Comparison of ENCODE assay signal across 15 cellular contexts in the genomic region with DNA sequence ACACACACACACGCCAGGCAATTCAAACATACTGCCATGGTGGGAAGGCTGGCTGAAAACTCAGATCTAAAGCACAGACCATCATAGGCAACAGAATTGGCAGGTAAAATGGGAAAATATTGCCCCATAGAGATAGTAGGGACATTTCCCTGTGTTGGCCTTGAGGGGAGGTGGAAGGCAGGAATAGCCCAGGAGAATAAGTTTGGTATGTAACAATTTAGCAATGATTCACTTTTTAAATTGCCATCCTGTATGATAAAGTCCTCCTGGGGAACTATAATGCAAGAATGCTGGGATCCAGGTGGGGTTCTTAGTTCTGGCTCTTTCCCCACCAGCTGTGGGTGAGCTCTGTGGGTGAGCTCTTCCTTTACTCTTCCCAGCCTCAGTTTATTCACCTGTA. TPM values are rescaled to one million over a fixed set of nuclear protein-coding genes. Genes with fewer than 3 reads are reported as not detected.
DNase-seq lines count a peak whose midpoint lies in the region; ATAC-seq and TF ChIP-seq lines count a peak whose summit lies in the region.
"Had no signal": no experiment of that assay in that cellular context is flagged by ENCODE, and none has a peak within 500 bp of the region (broad histone marks: within the 10 kb centered on the region; RNA-seq: fewer than 3 reads in every experiment).

No MANE protein-coding gene starts in this region.

- DNase-seq in GM13977 (ENCODE audit: low spot score) (no peak), M059J (ENCODE audit: low read depth) (peak; percentile 23), epithelial cell of esophagus (ENCODE audit: low read depth) (peak; percentile 16), mucosa of descending colon (no peak), substantia nigra (lab: John Stamatoyannopoulos, UW) (no peak)
- no peak for DNase-seq in effector memory CD4-positive, alpha-beta T cell
- DNase-seq: CD8-positive, alpha-beta T cell; COR-L47; DND-41; GDM1; H9 had no signal

- H3K27me3 ChIP-seq in effector memory CD4-positive, alpha-beta T cell (replicated peaks; ENCODE audit: control insufficient read depth, insufficient read depth, low read length, poor library complexity, severe bottlenecking), result no peaks in the 10 kb centered on the region

- intact Hi-C loops in mucosa of descending colon (cut with DNase I, micrococcal nuclease), result no loop called here

- ATAC-seq in mucosa of descending colon, result peak; percentile 64
- no peak for ATAC-seq in HG02588 (IDR thresholded peaks at IDR 0.05; ENCODE audit: unreplicated experiment)
- ATAC-seq: CD8-positive, alpha-beta T cell; GM23338 had no signal

- in situ Hi-C loops in GM13977 (cut with MboI; ENCODE audit: low pct_unique_long_range_greater_than_20kb, low sequenced_read_pairs, unreplicated experiment), result loop anchor here (25.0 kb wide), 1 partner anchor 443 kb away; no protein-coding TSS in a partner anchor

- peaks cover 3% of the 10 kb centered on the region for H3K4me1 ChIP-seq in mucosa of descending colon (ENCODE audit: low read depth)
- H3K4me1 ChIP-seq in effector memory CD4-positive, alpha-beta T cell (ENCODE audit: control insufficient read depth, insufficient read depth, low read length, poor library complexity, severe bottlenecking), result no peaks in the 10 kb centered on the region

- H3K36me3 ChIP-seq in mucosa of descending colon (ENCODE audit: low read depth), result no peaks in the 10 kb centered on the region
- H3K36me3 ChIP-seq in effector memory CD4-positive, alpha-beta T cell (ENCODE audit: control insufficient read depth, insufficient read depth, low read length), result no peaks in the 10 kb centered on the region

- H3K4me3 ChIP-seq in epithelial cell of esophagus (ENCODE audit: low read length) (no peak overlapping the region), mucosa of descending colon (no peak overlapping the region)
- no peak overlapping the region for H3K4me3 ChIP-seq in effector memory CD4-positive, alpha-beta T cell (ENCODE audit: insufficient read depth, low read depth, low read length, poor library complexity, severe bottlenecking)
- H3K4me3 ChIP-seq: GM23338 had no signal

- no peak overlapping the region for H3K27ac ChIP-seq in substantia nigra (ENCODE audit: low read depth, low read length, poor library complexity, severe bottlenecking)
- no peak overlapping the region for H3K27ac ChIP-seq in effector memory CD4-positive, alpha-beta T cell (ENCODE audit: insufficient read depth, low read length, poor library complexity, severe bottlenecking)

- TF ChIP-seq CTCF in GM13977 (IDR thresholded peaks at IDR 0.05; ENCODE audit: extremely low read depth, insufficient read depth, missing control alignments) (peak; percentile 3), epithelial cell of esophagus (IDR thresholded peaks at IDR 0.05; ENCODE audit: insufficient read depth, low read depth, low read length, missing control alignments) (no peak), mucosa of descending colon (IDR thresholded peaks at IDR 0.05) (no peak)

- no peaks in the 10 kb centered on the region for H3K9me3 ChIP-seq in mucosa of descending colon
- no peaks in the 10 kb centered on the region for H3K9me3 ChIP-seq in effector memory CD4-positive, alpha-beta T cell (ENCODE audit: control insufficient read depth, low read length)

RNA-seq across cellular contexts. Expression of gene ATXN3L, which starts 51.0 kb away (rescaled TPM):
- not detected in 2 replicates for total RNA-seq in M059J (2014; rRNA removed; shearing (Covaris generic))
- not detected for total RNA-seq in mucosa of descending colon
- total RNA-seq: A673; CD8-positive, alpha-beta T cell; GM23338; H9; HT-29 had no signal

Comparison
In these comparisons a context has a peak if more than half of its experiments do, and no peak if none do; other contexts are left out.
1. DNase-seq: peak in M059J (single experiment) and epithelial cell of esophagus (single experiment); none in GM13977 (single experiment), mucosa of descending colon (0 of 3), substantia nigra (0 of 49) and effector memory CD4-positive, alpha-beta T cell (0 of 3).